Comparison of ENCODE assay signal across 24 cellular contexts in the genomic region with DNA sequence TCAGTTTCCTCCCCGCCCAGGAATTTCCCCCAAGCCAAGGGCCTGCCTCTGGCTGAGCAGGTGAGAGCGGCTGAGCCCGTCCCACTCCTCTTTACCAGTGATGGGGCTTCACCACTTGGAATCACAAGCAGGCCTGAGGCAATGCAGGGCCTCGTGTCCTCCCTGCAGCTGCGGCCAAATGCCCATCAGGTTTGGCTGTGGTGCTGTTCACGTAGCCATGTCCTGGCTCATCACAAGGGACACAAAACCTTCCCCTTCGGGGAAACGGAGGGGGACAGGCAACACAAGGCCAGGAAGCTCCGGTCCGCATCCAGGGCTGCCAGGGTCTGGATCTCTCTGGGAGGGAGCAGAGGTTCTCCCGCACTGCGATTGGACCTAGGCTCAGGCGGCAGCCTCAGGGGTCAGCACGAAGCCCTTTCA. TPM values are rescaled to one million over a fixed set of nuclear protein-coding genes. Genes with fewer than 3 reads are reported as not detected.
DNase-seq lines count a peak whose midpoint lies in the region; ATAC-seq and TF ChIP-seq lines count a peak whose summit lies in the region.
"Had no signal": no experiment of that assay in that cellular context is flagged by ENCODE, and none has a peak within 500 bp of the region (broad histone marks: within the 10 kb centered on the region; RNA-seq: fewer than 3 reads in every experiment).

No MANE protein-coding gene starts in this region.

- H3K4me3 ChIP-seq in hepatocyte = no peak overlapping the region
- no peak overlapping the region for H3K4me3 ChIP-seq in upper lobe of right lung
- no peak overlapping the region for H3K4me3 ChIP-seq in mammary epithelial cell (replicated peaks in 1 of 3; ENCODE audit: insufficient read depth in 1 of 3, low read depth in 2 of 3, low read length in 3 of 3)
- H3K4me3 ChIP-seq: esophagus squamous epithelium, gastroesophageal sphincter, sigmoid colon, thyroid gland had no signal

- in situ Hi-C loops in mammary epithelial cell (cut with MboI; ENCODE audit: low sequenced_read_pairs in 2 of 2) = no loop called here

- H3K9me3 ChIP-seq in hepatocyte (ENCODE audit: low read depth) (no peaks in the 10 kb centered on the region), upper lobe of right lung (no peaks in the 10 kb centered on the region), T-helper 17 cell (ENCODE audit: control insufficient read depth, low read length, poor library complexity, severe bottlenecking) (no peaks in the 10 kb centered on the region), mammary epithelial cell (replicated peaks; ENCODE audit: insufficient read depth, low read length) (no peaks in the 10 kb centered on the region)
- H3K9me3 ChIP-seq: esophagus squamous epithelium, gastroesophageal sphincter, sigmoid colon, thyroid gland had no signal

- TF ChIP-seq CTCF in hepatocyte (IDR thresholded peaks at IDR 0.05; ENCODE audit: poor library complexity) = no peak
- no peak for TF ChIP-seq CTCF in upper lobe of right lung (IDR thresholded peaks at IDR 0.05)
- TF ChIP-seq CTCF in mammary epithelial cell (conservative IDR thresholded peaks at IDR 0.05 in 1 of 2, IDR thresholded peaks at IDR 0.05 in 1 of 2; ENCODE audit: extremely low read depth in 1 of 2, insufficient read depth in 1 of 2, low read depth in 1 of 2, low read length in 2 of 2) = no peak

- CTCF ChIA-PET in mammary epithelial cell (lab: Charles Lee; ENCODE audit: low non-redundant PET) = no interaction called here

- H3K4me2 ChIP-seq in hepatocyte = no peak overlapping the region
- no peak overlapping the region for H3K4me2 ChIP-seq in mammary epithelial cell (ENCODE audit: insufficient read depth, low read depth, low read length)

- peak overlapping the region; percentile 93 for H3K27ac ChIP-seq in hepatocyte
- no peak overlapping the region for H3K27ac ChIP-seq in upper lobe of right lung
- H3K27ac ChIP-seq in mammary epithelial cell (ENCODE audit: insufficient read depth, low read depth, low read length) = no peak overlapping the region
- H3K27ac ChIP-seq: esophagus squamous epithelium, gastroesophageal sphincter, sigmoid colon, thyroid gland had no signal

- peak; percentile 72 for DNase-seq in NCI-H146 (lab: John Stamatoyannopoulos, UW)
- peak; percentile 70 for DNase-seq in hepatocyte (ENCODE audit: low spot score)
- DNase-seq in myocyte (ENCODE audit: low read depth) = peak; percentile 80
- DNase-seq in upper lobe of right lung = peak; percentile 46
- no peak for DNase-seq in T-helper 17 cell
- DNase-seq in mammary epithelial cell = no peak
- DNase-seq: activated CD4-positive, CD25-positive, alpha-beta regulatory T cell treated with anti-CD3 and anti-CD28 coated beads, Interleukin-2, amount 50 U/mL, for 72 hours; activated naive CD8-positive, alpha-beta T cell treated with anti-CD3 and anti-CD28 coated beads, Interleukin-2, amount 10 ng/mL, durations not matched to agents 7 days and 5 days; CD8-positive, alpha-beta T cell; DND-41; effector memory CD8-positive, alpha-beta T cell; esophagus squamous epithelium; HCEC 1CT; Karpas-422; NCI-H1048; thyroid gland had no signal

- no peaks in the 10 kb centered on the region for H3K27me3 Mint-ChIP-seq in T-helper 17 cell
- H3K27me3 Mint-ChIP-seq: activated naive CD8-positive, alpha-beta T cell treated with anti-CD3 and anti-CD28 coated beads, Interleukin-2, amount 10 ng/mL, durations not matched to agents 7 days and 5 days; activated T-helper 17 cell treated with anti-CD3 and anti-CD28 coated beads, Interleukin-2, amount 50 U/mL, for 72 hours had no signal

- intact Hi-C loops in upper lobe of right lung (cut with DNase I) (no loop called here), mammary epithelial cell (cut with micrococcal nuclease) (no loop called here)

- dilution Hi-C loops in mammary epithelial cell (cut with HindIII; ENCODE audit: low sequenced_read_pairs) = no loop called here

- H3K4me3 Mint-ChIP-seq in T-helper 17 cell = no peak overlapping the region
- H3K4me3 Mint-ChIP-seq: activated naive CD8-positive, alpha-beta T cell treated with anti-CD3 and anti-CD28 coated beads, Interleukin-2, amount 10 ng/mL, durations not matched to agents 7 days and 5 days; activated T-helper 17 cell treated with anti-CD3 and anti-CD28 coated beads, Interleukin-2, amount 50 U/mL, for 72 hours; CD8-positive, alpha-beta T cell; effector memory CD8-positive, alpha-beta T cell; stimulated activated memory B cell treated with anti-CD40 and anti-IgM and Interleukin-4, amounts not matched to agents 10 μg/mL and 1 μg/mL and 100 μg/mL, for 72 hours had no signal

- BruUV-seq in mammary epithelial cell (replicated peaks; lab: Mats Ljungman, UMichigan) = no TSS peak

- no peaks in the 10 kb centered on the region for H4K20me1 ChIP-seq in hepatocyte (ENCODE audit: insufficient read depth, poor library complexity, severe bottlenecking)
- no peaks in the 10 kb centered on the region for H4K20me1 ChIP-seq in mammary epithelial cell (ENCODE audit: insufficient read depth, low read length)

- H3K79me2 ChIP-seq in hepatocyte = no peaks in the 10 kb centered on the region
- H3K79me2 ChIP-seq in mammary epithelial cell (ENCODE audit: insufficient read depth, low read length) = no peaks in the 10 kb centered on the region

- H3K4me1 Mint-ChIP-seq in T-helper 17 cell = peaks cover 2% of the 10 kb centered on the region
- H3K4me1 Mint-ChIP-seq: activated T-helper 17 cell treated with anti-CD3 and anti-CD28 coated beads, Interleukin-2, amount 50 U/mL, for 72 hours; stimulated activated memory B cell treated with anti-CD40 and anti-IgM and Interleukin-4, amounts not matched to agents 10 μg/mL and 1 μg/mL and 100 μg/mL, for 72 hours had no signal

- peaks cover 6% of the 10 kb centered on the region for H3K4me1 ChIP-seq in hepatocyte (ENCODE audit: insufficient read depth)
- H3K4me1 ChIP-seq in upper lobe of right lung = no peaks in the 10 kb centered on the region
- no peaks in the 10 kb centered on the region for H3K4me1 ChIP-seq in mammary epithelial cell (ENCODE audit: insufficient read depth, low read length)
- H3K4me1 ChIP-seq: esophagus squamous epithelium, gastroesophageal sphincter, sigmoid colon, thyroid gland had no signal

- no peaks in the 10 kb centered on the region for H3K9me2 ChIP-seq in hepatocyte (replicated peaks; ENCODE audit: insufficient read depth)

- no peaks in the 10 kb centered on the region for H3K36me3 Mint-ChIP-seq in T-helper 17 cell (ENCODE audit: low read depth)
- H3K36me3 Mint-ChIP-seq: activated naive CD8-positive, alpha-beta T cell treated with anti-CD3 and anti-CD28 coated beads, Interleukin-2, amount 10 ng/mL, durations not matched to agents 7 days and 5 days; CD8-positive, alpha-beta T cell; stimulated activated memory B cell treated with anti-CD40 and anti-IgM and Interleukin-4, amounts not matched to agents 10 μg/mL and 1 μg/mL and 100 μg/mL, for 72 hours had no signal

- H3K36me3 ChIP-seq in hepatocyte (replicated peaks; ENCODE audit: insufficient read depth, low read depth) (no peaks in the 10 kb centered on the region), upper lobe of right lung (no peaks in the 10 kb centered on the region), mammary epithelial cell (ENCODE audit: insufficient read depth, low read length) (no peaks in the 10 kb centered on the region)
- H3K36me3 ChIP-seq: esophagus squamous epithelium, gastroesophageal sphincter, sigmoid colon, thyroid gland had no signal

- H3K27me3 ChIP-seq in hepatocyte (no peaks in the 10 kb centered on the region), upper lobe of right lung (no peaks in the 10 kb centered on the region), mammary epithelial cell (ENCODE audit: insufficient read depth, low read length) (no peaks in the 10 kb centered on the region)
- H3K27me3 ChIP-seq: esophagus squamous epithelium, gastroesophageal sphincter, sigmoid colon, thyroid gland had no signal

- H2AFZ ChIP-seq in hepatocyte (no peak overlapping the region), mammary epithelial cell (ENCODE audit: low read depth, low read length) (no peak overlapping the region)

- 73% methylated on average over 14 of the region's 14 CpGs for WGBS in hepatocyte (ENCODE audit: low lambda C conversion rate, missing lambda C conversion rate)
- WGBS in mammary epithelial cell (ENCODE audit: low coverage, missing lambda C conversion rate) = 52% methylated on average over 10 of the region's 14 CpGs

- no peak for ATAC-seq in upper lobe of right lung
- ATAC-seq in T-helper 17 cell = no peak
- no peak for ATAC-seq in GM18861 (IDR thresholded peaks at IDR 0.05; ENCODE audit: unreplicated experiment)
- ATAC-seq: activated T-helper 17 cell treated with anti-CD3 and anti-CD28 coated beads, Interleukin-2, amount 50 U/mL, for 72 hours; CD8-positive, alpha-beta T cell; effector memory CD8-positive, alpha-beta T cell; gastroesophageal sphincter; stimulated activated memory B cell treated with anti-CD40 and anti-IgM and Interleukin-4, amounts not matched to agents 10 μg/mL and 1 μg/mL and 100 μg/mL, for 72 hours had no signal

- no peak overlapping the region for H3K27ac Mint-ChIP-seq in T-helper 17 cell
- H3K27ac Mint-ChIP-seq: activated naive CD8-positive, alpha-beta T cell treated with anti-CD3 and anti-CD28 coated beads, Interleukin-2, amount 10 ng/mL, durations not matched to agents 7 days and 5 days; activated T-helper 17 cell treated with anti-CD3 and anti-CD28 coated beads, Interleukin-2, amount 50 U/mL, for 72 hours; CD8-positive, alpha-beta T cell; effector memory CD8-positive, alpha-beta T cell; stimulated activated memory B cell treated with anti-CD40 and anti-IgM and Interleukin-4, amounts not matched to agents 10 μg/mL and 1 μg/mL and 100 μg/mL, for 72 hours had no signal

- H3K9ac ChIP-seq in mammary epithelial cell (ENCODE audit: insufficient read depth, low read length) = no peak overlapping the region

RNA-seq across cellular contexts. Expression of a gene that starts 0.6 kb away (rescaled TPM):
- total RNA-seq in hepatocyte (9.6 and 11.9 TPM in 2 replicates), myocyte (not detected in 2 replicates), upper lobe of right lung (0.46 TPM), T-helper 17 cell (under 1 TPM in 1 of 2 donors, not detected in 1; 0.30 TPM), mammary epithelial cell (under 1 TPM in 1 of 2 donors, not detected in 1; 0.17 TPM)
- polyA plus RNA-seq in hepatocyte (6.1 and 7.6 TPM in 2 replicates), mammary epithelial cell (0.03 TPM)
- 0.13 TPM for polyA plus RNA-seq in myocyte (2012)
- not detected for polyA minus RNA-seq in mammary epithelial cell
- total RNA-seq: CD8-positive, alpha-beta T cell; HT1080; NCI-H460; RPMI7951 had no signal

Comparison
In these comparisons a context has a peak if more than half of its experiments do, and no peak if none do; other contexts are left out.
1. DNase-seq: peak in NCI-H146 (single experiment), hepatocyte (single experiment), myocyte (single experiment) and upper lobe of right lung (single experiment); none in T-helper 17 cell (0 of 3) and mammary epithelial cell (single experiment).